Comparison of ENCODE assay signal across 8 cellular contexts in genomic region chr3:150830094-150830681, GRCh38.
DNase-seq lines count a peak whose midpoint lies in the region; ATAC-seq and TF ChIP-seq lines count a peak whose summit lies in the region.

No MANE protein-coding gene starts in this region.

- no peak overlapping the region for H3K9ac ChIP-seq in parathyroid adenoma

- no peaks in the 10 kb centered on the region for H3K36me3 ChIP-seq in parathyroid adenoma (ENCODE audit: control insufficient read depth, insufficient read depth, low read length)

- intact Hi-C loops in activated CD4-positive, alpha-beta T cell treated with anti-CD3 and anti-CD28 coated beads, Interleukin-2, amount 10 ng/mL, durations not matched to agents 24 days and 14 days (cut with micrococcal nuclease): loop anchor here (2.0 kb wide), 1 partner anchor 35 kb away; no protein-coding TSS in a partner anchor

- H3K27ac Mint-ChIP-seq in activated CD4-positive, alpha-beta T cell treated with anti-CD3 and anti-CD28 coated beads, Interleukin-2, amount 10 ng/mL, durations not matched to agents 24 days and 14 days: no peak overlapping the region

- H3K4me2 ChIP-seq in parathyroid adenoma (ENCODE audit: low read length): no peak overlapping the region

- H3K27ac ChIP-seq in VCaP (no peak overlapping the region), parathyroid adenoma (no peak overlapping the region)

- peak; percentile 32; the same call in 1 of the 2 replicates for TF ChIP-seq CTCF in VCaP (conservative IDR thresholded peaks at IDR 0.05)
- TF ChIP-seq CTCF in parathyroid adenoma (IDR thresholded peaks at IDR 0.05): peak; percentile 13

- no peaks in the 10 kb centered on the region for H3K27me3 ChIP-seq in parathyroid adenoma (ENCODE audit: control insufficient read depth, insufficient read depth, low read length)

- DNase-seq in activated CD4-positive, alpha-beta T cell treated with anti-CD3 and anti-CD28 coated beads, Interleukin-2, amount 10 ng/mL, durations not matched to agents 24 days and 14 days: peak; percentile 57
- DNase-seq in activated CD4-positive, alpha-beta T cell treated with anti-CD3 and anti-CD28 coated beads for 4 hours: no peak
- DNase-seq in NCI-H2107 (lab: John Stamatoyannopoulos, UW) (no peak), superior temporal gyrus (ENCODE audit: extremely low spot score) (no peak)

- no peaks in the 10 kb centered on the region for H3K4me1 ChIP-seq in parathyroid adenoma

- no peaks in the 10 kb centered on the region for H3K9me3 Mint-ChIP-seq in activated CD4-positive, alpha-beta T cell treated with anti-CD3 and anti-CD28 coated beads, Interleukin-2, amount 10 ng/mL, durations not matched to agents 24 days and 14 days

- H3K27me3 Mint-ChIP-seq in activated CD4-positive, alpha-beta T cell treated with anti-CD3 and anti-CD28 coated beads, Interleukin-2, amount 10 ng/mL, durations not matched to agents 24 days and 14 days: peaks cover 18% of the 10 kb centered on the region

- H3K36me3 Mint-ChIP-seq in activated CD4-positive, alpha-beta T cell treated with anti-CD3 and anti-CD28 coated beads, Interleukin-2, amount 10 ng/mL, durations not matched to agents 24 days and 14 days (ENCODE audit: low read depth): no peaks in the 10 kb centered on the region

- H3K4me1 Mint-ChIP-seq in activated CD4-positive, alpha-beta T cell treated with anti-CD3 and anti-CD28 coated beads, Interleukin-2, amount 10 ng/mL, durations not matched to agents 24 days and 14 days: no peaks in the 10 kb centered on the region

- peak; percentile 78 for ATAC-seq in HG03159 (IDR thresholded peaks at IDR 0.05; ENCODE audit: unreplicated experiment)
- ATAC-seq in HG03469 (IDR thresholded peaks at IDR 0.05; ENCODE audit: unreplicated experiment): no peak

- no peaks in the 10 kb centered on the region for H3K9me3 ChIP-seq in parathyroid adenoma (ENCODE audit: control insufficient read depth, low read length)

- H3K79me2 ChIP-seq in parathyroid adenoma: no peaks in the 10 kb centered on the region

- H3K4me3 ChIP-seq in parathyroid adenoma (ENCODE audit: low read depth, low read length): no peak overlapping the region

- H3K4me3 Mint-ChIP-seq in activated CD4-positive, alpha-beta T cell treated with anti-CD3 and anti-CD28 coated beads, Interleukin-2, amount 10 ng/mL, durations not matched to agents 24 days and 14 days: no peak overlapping the region

- H2AFZ ChIP-seq in parathyroid adenoma: no peak overlapping the region
